In the genomic region with DNA sequence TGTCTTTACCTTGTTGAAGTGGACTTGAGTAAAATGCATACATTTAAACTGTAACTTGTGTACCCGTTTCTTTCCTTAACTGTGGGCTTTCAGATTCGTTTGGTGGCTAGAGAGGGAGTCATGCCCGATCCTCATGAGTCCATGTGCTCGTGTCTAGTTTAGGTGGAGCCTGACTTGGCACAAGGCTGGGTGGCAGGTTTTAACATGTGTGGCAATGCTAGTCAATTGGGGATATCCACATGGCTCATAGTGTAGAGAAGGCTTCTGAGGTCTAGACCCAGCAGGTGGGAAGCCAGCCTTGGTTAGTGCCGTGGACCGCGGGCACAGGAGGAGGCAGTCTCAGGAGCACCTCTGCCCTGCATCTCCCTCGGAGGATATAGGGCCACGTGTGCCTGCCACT, we compare ENCODE assay signal across 1 cellular context.
TF ChIP-seq lines count a peak whose summit lies in the region.

No MANE protein-coding gene starts in this region.

TF ChIP-seq in WTC11, 78 proteins besides CTCF, POLR2A, EP300 and RAD21 (continued from another document):
- TF ChIP-seq AFF4 (CRISPR knock-in tag; IDR thresholded peaks at IDR 0.05; ENCODE audit: borderline replicate concordance) (no peak), ETV6 (CRISPR knock-in tag; IDR thresholded peaks at IDR 0.05) (no peak), KAT7 (CRISPR knock-in tag; IDR thresholded peaks at IDR 0.05; ENCODE audit: borderline replicate concordance) (no peak)
- TF ChIP-seq, protein P1, sequence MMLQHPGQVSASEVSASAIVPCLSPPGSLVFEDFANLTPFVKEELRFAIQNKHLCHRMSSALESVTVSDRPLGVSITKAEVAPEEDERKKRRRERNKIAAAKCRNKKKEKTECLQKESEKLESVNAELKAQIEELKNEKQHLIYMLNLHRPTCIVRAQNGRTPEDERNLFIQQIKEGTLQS (CRISPR knock-in tag; conservative IDR thresholded peaks at IDR 0.05) = no peak
- TF ChIP-seq, protein P2, sequence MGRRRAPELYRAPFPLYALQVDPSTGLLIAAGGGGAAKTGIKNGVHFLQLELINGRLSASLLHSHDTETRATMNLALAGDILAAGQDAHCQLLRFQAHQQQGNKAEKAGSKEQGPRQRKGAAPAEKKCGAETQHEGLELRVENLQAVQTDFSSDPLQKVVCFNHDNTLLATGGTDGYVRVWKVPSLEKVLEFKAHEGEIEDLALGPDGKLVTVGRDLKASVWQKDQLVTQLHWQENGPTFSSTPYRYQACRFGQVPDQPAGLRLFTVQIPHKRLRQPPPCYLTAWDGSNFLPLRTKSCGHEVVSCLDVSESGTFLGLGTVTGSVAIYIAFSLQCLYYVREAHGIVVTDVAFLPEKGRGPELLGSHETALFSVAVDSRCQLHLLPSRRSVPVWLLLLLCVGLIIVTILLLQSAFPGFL (CRISPR knock-in tag; IDR thresholded peaks at IDR 0.05; ENCODE audit: borderline replicate concordance) = no peak
